ENCODE assay signal across 32 cellular contexts in the genomic region with DNA sequence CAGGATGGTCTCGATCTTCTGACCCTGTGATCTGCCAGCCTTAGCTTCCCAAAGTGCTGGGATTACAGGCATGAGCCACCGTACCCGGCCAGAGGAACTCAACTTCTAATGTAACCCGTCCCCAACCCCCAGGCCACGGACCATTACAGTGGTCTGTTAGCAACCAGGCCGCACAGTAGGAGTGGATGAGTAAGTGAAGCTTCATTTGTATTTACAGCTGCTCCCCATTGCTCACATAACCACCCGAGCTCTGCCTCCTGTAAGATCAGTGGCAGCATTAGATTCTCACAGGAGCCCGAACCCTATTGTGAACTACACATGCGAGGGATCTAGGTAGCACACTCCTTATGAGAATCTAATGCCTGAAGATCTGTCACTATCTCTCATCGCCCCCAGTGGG.
"Had no signal": no experiment of that assay in that cellular context is flagged by ENCODE, and none has a peak within 500 bp of the region (broad histone marks: within the 10 kb centered on the region; RNA-seq: fewer than 3 reads in every experiment).

No MANE protein-coding gene starts in this region.

- H3K4me1 ChIP-seq: ascending aorta, breast epithelium, colonic mucosa, gastrocnemius medialis had no signal

- H3K27ac ChIP-seq: ascending aorta, body of pancreas, breast epithelium, cardiac muscle cell, colonic mucosa, dorsolateral prefrontal cortex, gastrocnemius medialis, heart left ventricle had no signal

- H3K27me3 Mint-ChIP-seq: activated CD4-positive, alpha-beta T cell treated with anti-CD3 and anti-CD28 coated beads, Interleukin-2, amount 10 ng/mL, durations not matched to agents 7 days and 5 days; activated naive CD4-positive, alpha-beta T cell treated with anti-CD3 and anti-CD28 coated beads, Interleukin-2, amount 10 ng/mL, durations not matched to agents 7 days and 5 days; activated naive CD8-positive, alpha-beta T cell treated with anti-CD3 and anti-CD28 coated beads, Interleukin-2, amount 10 ng/mL, durations not matched to agents 7 days and 5 days; T-cell had no signal

- H3K27ac Mint-ChIP-seq: activated CD4-positive, alpha-beta memory T cell treated with anti-CD3 and anti-CD28 coated beads, Interleukin-2, amount 10 ng/mL, durations not matched to agents 7 days and 5 days; activated CD4-positive, alpha-beta T cell treated with anti-CD3 and anti-CD28 coated beads, Interleukin-2, amount 10 ng/mL, durations not matched to agents 7 days and 5 days; activated naive CD4-positive, alpha-beta T cell treated with anti-CD3 and anti-CD28 coated beads, Interleukin-2, amount 10 ng/mL, durations not matched to agents 7 days and 5 days; activated naive CD4-positive, alpha-beta T cell treated with anti-CD3 and anti-CD28 coated beads, Interleukin-2, amount 50 U/mL, for 72 hours; activated naive CD8-positive, alpha-beta T cell treated with anti-CD3 and anti-CD28 coated beads, Interleukin-2, amount 10 ng/mL, durations not matched to agents 7 days and 5 days; activated T-cell treated with anti-CD3 and anti-CD28 coated beads, Interleukin-2, amount 50 U/mL, for 24 hours; activated T-cell treated with anti-CD3 and anti-CD28 coated beads, Interleukin-2, amount 50 U/mL, for 72 hours; endodermal cell; T-cell; T-helper 1 cell treated with Interleukin-12 subunit alpha and Interleukin-12 subunit beta and Interleukin-4 antibody, amounts not matched to agents 30 μg/mL and 1 μg/mL, for 36 hours had no signal

- H3K36me3 ChIP-seq: ascending aorta, breast epithelium, cardiac muscle cell, colonic mucosa, gastrocnemius medialis, heart left ventricle had no signal

- H3K4me3 ChIP-seq: ascending aorta, body of pancreas, breast epithelium, cardiac muscle cell, colonic mucosa, dorsolateral prefrontal cortex, gastrocnemius medialis, heart left ventricle had no signal

- H3K4me3 Mint-ChIP-seq: activated CD4-positive, alpha-beta memory T cell treated with anti-CD3 and anti-CD28 coated beads, Interleukin-2, amount 10 ng/mL, durations not matched to agents 7 days and 5 days; activated CD4-positive, alpha-beta T cell treated with anti-CD3 and anti-CD28 coated beads, Interleukin-2, amount 10 ng/mL, durations not matched to agents 7 days and 5 days; activated naive CD4-positive, alpha-beta T cell treated with anti-CD3 and anti-CD28 coated beads, Interleukin-2, amount 10 ng/mL, durations not matched to agents 7 days and 5 days; activated naive CD8-positive, alpha-beta T cell treated with anti-CD3 and anti-CD28 coated beads, Interleukin-2, amount 10 ng/mL, durations not matched to agents 7 days and 5 days; activated T-cell treated with anti-CD3 and anti-CD28 coated beads, Interleukin-2, amount 50 U/mL, for 24 hours; activated T-cell treated with anti-CD3 and anti-CD28 coated beads, Interleukin-2, amount 50 U/mL, for 72 hours; endodermal cell; T-cell; T-helper 1 cell treated with Interleukin-12 subunit alpha and Interleukin-12 subunit beta and Interleukin-4 antibody, amounts not matched to agents 30 μg/mL and 1 μg/mL, for 36 hours had no signal

- H3K36me3 Mint-ChIP-seq: activated naive CD4-positive, alpha-beta T cell treated with anti-CD3 and anti-CD28 coated beads, Interleukin-2, amount 10 ng/mL, durations not matched to agents 7 days and 5 days; activated naive CD4-positive, alpha-beta T cell treated with anti-CD3 and anti-CD28 coated beads, Interleukin-2, amount 50 U/mL, for 72 hours; T-cell had no signal

- H3K4me1 Mint-ChIP-seq: activated CD4-positive, alpha-beta memory T cell treated with anti-CD3 and anti-CD28 coated beads, Interleukin-2, amount 10 ng/mL, durations not matched to agents 7 days and 5 days; activated CD4-positive, alpha-beta T cell treated with anti-CD3 and anti-CD28 coated beads, Interleukin-2, amount 10 ng/mL, durations not matched to agents 7 days and 5 days; activated naive CD4-positive, alpha-beta T cell treated with anti-CD3 and anti-CD28 coated beads, Interleukin-2, amount 10 ng/mL, durations not matched to agents 7 days and 5 days; activated naive CD8-positive, alpha-beta T cell treated with anti-CD3 and anti-CD28 coated beads, Interleukin-2, amount 10 ng/mL, durations not matched to agents 7 days and 5 days; T-cell had no signal

- DNase-seq: activated CD4-positive, alpha-beta memory T cell treated with anti-CD3 and anti-CD28 coated beads, Interleukin-2, amount 10 ng/mL, durations not matched to agents 7 days and 5 days; activated CD4-positive, alpha-beta T cell treated with anti-CD3 and anti-CD28 coated beads for 1 hour; activated CD4-positive, alpha-beta T cell treated with anti-CD3 and anti-CD28 coated beads for 4 hours; activated CD4-positive, alpha-beta T cell treated with anti-CD3 and anti-CD28 coated beads, Interleukin-2, amount 10 ng/mL, durations not matched to agents 7 days and 5 days; activated CD4-positive, alpha-beta T cell treated with anti-CD3 and anti-CD28 coated beads, Interleukin-2, amount 50 U/mL, for 4 hours; activated CD8-positive, alpha-beta memory T cell treated with anti-CD3 and anti-CD28 coated beads, Interleukin-2, amount 50 U/mL, for 48 hours; activated naive CD4-positive, alpha-beta T cell; activated naive CD4-positive, alpha-beta T cell treated with anti-CD3 and anti-CD28 coated beads, Interleukin-2, amount 10 ng/mL, durations not matched to agents 7 days and 5 days; activated naive CD8-positive, alpha-beta T cell treated with anti-CD3 and anti-CD28 coated beads, Interleukin-2, amount 10 ng/mL, durations not matched to agents 7 days and 5 days; activated T-cell treated with anti-CD3 and anti-CD28 coated beads for 4 hours; activated T-cell treated with anti-CD3 and anti-CD28 coated beads, Interleukin-2, amount 50 U/mL, for 24 hours; activated T-cell treated with anti-CD3 and anti-CD28 coated beads, Interleukin-2, amount 50 U/mL, for 72 hours; body of pancreas; central memory CD4-positive, alpha-beta T cell; cerebellar nuclear complex; colonic mucosa; dorsolateral prefrontal cortex; effector memory CD4-positive, alpha-beta T cell; endodermal cell; foreskin fibroblast; gastrocnemius medialis; glutamatergic neuron; heart left ventricle; SW 1271; T-cell; T-helper 9 cell had no signal

- H3K9me3 Mint-ChIP-seq: activated CD4-positive, alpha-beta memory T cell treated with anti-CD3 and anti-CD28 coated beads, Interleukin-2, amount 10 ng/mL, durations not matched to agents 7 days and 5 days; activated CD4-positive, alpha-beta T cell treated with anti-CD3 and anti-CD28 coated beads, Interleukin-2, amount 10 ng/mL, durations not matched to agents 7 days and 5 days; activated naive CD4-positive, alpha-beta T cell treated with anti-CD3 and anti-CD28 coated beads, Interleukin-2, amount 10 ng/mL, durations not matched to agents 7 days and 5 days; activated naive CD4-positive, alpha-beta T cell treated with anti-CD3 and anti-CD28 coated beads, Interleukin-2, amount 50 U/mL, for 72 hours; activated naive CD8-positive, alpha-beta T cell treated with anti-CD3 and anti-CD28 coated beads, Interleukin-2, amount 10 ng/mL, durations not matched to agents 7 days and 5 days; activated T-cell treated with anti-CD3 and anti-CD28 coated beads, Interleukin-2, amount 50 U/mL, for 24 hours; activated T-cell treated with anti-CD3 and anti-CD28 coated beads, Interleukin-2, amount 50 U/mL, for 72 hours; T-cell; T-helper 1 cell treated with Interleukin-12 subunit alpha and Interleukin-12 subunit beta and Interleukin-4 antibody, amounts not matched to agents 30 μg/mL and 1 μg/mL, for 36 hours had no signal

- H3K27me3 ChIP-seq: ascending aorta, body of pancreas, breast epithelium, cardiac muscle cell, colonic mucosa, dorsolateral prefrontal cortex, gastrocnemius medialis, heart left ventricle had no signal

- H3K9me3 ChIP-seq: ascending aorta, body of pancreas, breast epithelium, colonic mucosa, gastrocnemius medialis, heart left ventricle had no signal

- ATAC-seq: activated naive CD4-positive, alpha-beta T cell treated with anti-CD3 and anti-CD28 coated beads, Interleukin-2, amount 50 U/mL, for 72 hours; activated T-cell treated with anti-CD3 and anti-CD28 coated beads, Interleukin-2, amount 50 U/mL, for 72 hours; body of pancreas; esophagus mucosa; gastrocnemius medialis; heart left ventricle; T-cell had no signal
